ENCODE assay signal across 7 cellular contexts in the genomic region with DNA sequence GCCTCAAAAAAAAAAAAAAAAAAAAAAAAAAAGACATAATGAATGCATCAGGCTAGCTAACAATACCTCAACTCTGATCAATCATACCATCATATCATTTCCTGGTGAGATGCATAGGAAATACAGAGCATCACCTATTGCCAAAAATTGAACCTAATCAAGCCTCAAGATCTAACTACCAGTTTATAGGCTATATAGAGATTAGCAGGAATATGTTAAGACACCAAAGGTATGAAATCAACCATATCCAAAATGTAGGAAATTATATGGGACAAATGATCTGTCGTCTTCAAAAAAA. TPM values are rescaled to one million over a fixed set of nuclear protein-coding genes. Genes with fewer than 3 reads are reported as not detected.
DNase-seq lines count a peak whose midpoint lies in the region; ATAC-seq and TF ChIP-seq lines count a peak whose summit lies in the region.

No MANE protein-coding gene starts in this region.

- no peak for ATAC-seq in GM23338
- no peak for ATAC-seq in stimulated activated memory B cell treated with anti-CD40 and anti-IgM and Interleukin-4, amounts not matched to agents 10 μg/mL and 1 μg/mL and 100 μg/mL, for 72 hours

- H3K4me1 ChIP-seq in GM23338 (ENCODE audit: insufficient read depth) (peaks cover 8% of the 10 kb centered on the region), hepatocyte (ENCODE audit: insufficient read depth) (peaks cover 11% of the 10 kb centered on the region)

- H3K9me3 Mint-ChIP-seq in GM23338 = no peaks in the 10 kb centered on the region
- H3K9me3 Mint-ChIP-seq in stimulated activated memory B cell treated with anti-CD40 and anti-IgM and Interleukin-4, amounts not matched to agents 10 μg/mL and 1 μg/mL and 100 μg/mL, for 72 hours = no peaks in the 10 kb centered on the region

- H3K36me3 Mint-ChIP-seq in GM23338 (ENCODE audit: low read depth) = no peaks in the 10 kb centered on the region
- H3K36me3 Mint-ChIP-seq in stimulated activated memory B cell treated with anti-CD40 and anti-IgM and Interleukin-4, amounts not matched to agents 10 μg/mL and 1 μg/mL and 100 μg/mL, for 72 hours = peaks cover 5% of the 10 kb centered on the region

- H3K9me2 ChIP-seq in GM23338 (ENCODE audit: insufficient read depth) = no peaks in the 10 kb centered on the region
- no peaks in the 10 kb centered on the region for H3K9me2 ChIP-seq in SU-DHL-6 (replicated peaks; ENCODE audit: insufficient read depth, low read length)
- H3K9me2 ChIP-seq in hepatocyte (replicated peaks; ENCODE audit: insufficient read depth) = no peaks in the 10 kb centered on the region

- H4K20me1 ChIP-seq in GM23338 (replicated peaks; ENCODE audit: insufficient read depth) (no peaks in the 10 kb centered on the region), SU-DHL-6 (ENCODE audit: low read depth, low read length) (no peaks in the 10 kb centered on the region), hepatocyte (ENCODE audit: insufficient read depth, poor library complexity, severe bottlenecking) (no peaks in the 10 kb centered on the region)

- peaks cover 6% of the 10 kb centered on the region for H3K27me3 Mint-ChIP-seq in GM23338 (ENCODE audit: insufficient read depth, low read depth, poor library complexity)
- H3K27me3 Mint-ChIP-seq in stimulated activated memory B cell treated with anti-CD40 and anti-IgM and Interleukin-4, amounts not matched to agents 10 μg/mL and 1 μg/mL and 100 μg/mL, for 72 hours = no peaks in the 10 kb centered on the region

- 0 out of 2 replicates have a peak, but pooled peaks cover 3% of the 10 kb centered on the region for H3F3A ChIP-seq in GM23338 (replicated peaks; ENCODE audit: low read depth)
- H3F3A ChIP-seq in SU-DHL-6 (ENCODE audit: insufficient read depth) = peaks cover 2% of the 10 kb centered on the region; the same call in 1 of the 2 replicates

- H3K36me3 ChIP-seq in GM23338 (ENCODE audit: insufficient read depth) = no peaks in the 10 kb centered on the region
- H3K36me3 ChIP-seq in SU-DHL-6 (ENCODE audit: low read length) = no peaks in the 10 kb centered on the region
- H3K36me3 ChIP-seq in hepatocyte (replicated peaks; ENCODE audit: insufficient read depth, low read depth) = no peaks in the 10 kb centered on the region

- H3K4me3 ChIP-seq in GM23338 (peak overlapping the region; percentile 89), SU-DHL-6 (ENCODE audit: insufficient read depth, low read length, poor library complexity, severe bottlenecking) (peak overlapping the region; percentile 83), hepatocyte (peak overlapping the region; percentile 46)

- H3K4me1 Mint-ChIP-seq in GM23338 = peaks cover 12% of the 10 kb centered on the region
- H3K4me1 Mint-ChIP-seq in stimulated activated memory B cell treated with anti-CD40 and anti-IgM and Interleukin-4, amounts not matched to agents 10 μg/mL and 1 μg/mL and 100 μg/mL, for 72 hours = peaks cover 47% of the 10 kb centered on the region

- intact Hi-C loops in posterior vena cava (cut with DNase I) = no loop called here

- H2AFZ ChIP-seq in GM23338 (peak overlapping the region; percentile 91), SU-DHL-6 (ENCODE audit: low read depth, low read length, severe bottlenecking) (peak overlapping the region; percentile 99), hepatocyte (peak overlapping the region; percentile 89)

- H3K9me3 ChIP-seq in SU-DHL-6 (ENCODE audit: insufficient read depth, low read length) (no peaks in the 10 kb centered on the region), hepatocyte (ENCODE audit: low read depth) (no peaks in the 10 kb centered on the region)

- H3K9ac ChIP-seq in SU-DHL-6 (ENCODE audit: low read length) = peak overlapping the region; percentile 78

- H3K4me2 ChIP-seq in GM23338 (peak overlapping the region; percentile 98), SU-DHL-6 (ENCODE audit: low read depth, low read length, poor library complexity, severe bottlenecking) (peak overlapping the region; percentile 98), hepatocyte (peak overlapping the region; percentile 83)

- H3K27ac ChIP-seq in GM23338 (ENCODE audit: low read depth) = no peak overlapping the region
- H3K27ac ChIP-seq in SU-DHL-6 (ENCODE audit: low read depth, low read length) = peak overlapping the region; percentile 3; the same call in 1 of the 2 replicates
- H3K27ac ChIP-seq in hepatocyte = peak overlapping the region; percentile 68

- DNase-seq in GM23338 (ENCODE audit: low spot score) (no peak), hepatocyte (ENCODE audit: low spot score) (no peak), posterior vena cava (ENCODE audit: low spot score) (no peak), AML-193 (lab: John Stamatoyannopoulos, UW) (no peak)
- DNase-seq in stimulated activated naive CD4-positive, alpha-beta T cell treated with Interleukin-2 at 50 U/mL for 16 hours (lab: John Stamatoyannopoulos, UW) = no peak

- H3K4me3 Mint-ChIP-seq in GM23338 = peak overlapping the region; percentile 90
- peak overlapping the region; percentile 84 for H3K4me3 Mint-ChIP-seq in stimulated activated memory B cell treated with anti-CD40 and anti-IgM and Interleukin-4, amounts not matched to agents 10 μg/mL and 1 μg/mL and 100 μg/mL, for 72 hours

- no peak for TF ChIP-seq CTCF in GM23338 (conservative IDR thresholded peaks at IDR 0.05; ENCODE audit: low read depth in 2 of 2)
- no peak for TF ChIP-seq CTCF in SU-DHL-6 (IDR thresholded peaks at IDR 0.05; ENCODE audit: insufficient read depth, low read length, poor library complexity, severe bottlenecking)
- no peak for TF ChIP-seq CTCF in hepatocyte (IDR thresholded peaks at IDR 0.05; ENCODE audit: poor library complexity)

- peaks cover 21% of the 10 kb centered on the region for H3K79me2 ChIP-seq in GM23338 (replicated peaks; ENCODE audit: insufficient read depth)
- peaks cover 11% of the 10 kb centered on the region; the same call in 1 of the 2 replicates for H3K79me2 ChIP-seq in SU-DHL-6 (ENCODE audit: insufficient read depth, low read length)
- peaks cover 40% of the 10 kb centered on the region for H3K79me2 ChIP-seq in hepatocyte

- 69% methylated on average over 1 of the region's 1 CpG for WGBS in hepatocyte (ENCODE audit: low lambda C conversion rate, missing lambda C conversion rate)

- H3K27ac Mint-ChIP-seq in GM23338 = peak overlapping the region; percentile 94
- H3K27ac Mint-ChIP-seq in stimulated activated memory B cell treated with anti-CD40 and anti-IgM and Interleukin-4, amounts not matched to agents 10 μg/mL and 1 μg/mL and 100 μg/mL, for 72 hours = peak overlapping the region; percentile 74

- no peaks in the 10 kb centered on the region for H3K27me3 ChIP-seq in GM23338 (ENCODE audit: insufficient read depth)
- no peaks in the 10 kb centered on the region for H3K27me3 ChIP-seq in SU-DHL-6 (ENCODE audit: low read length)
- H3K27me3 ChIP-seq in hepatocyte = no peaks in the 10 kb centered on the region

RNA-seq across cellular contexts. Expression of a gene that starts 0.4 kb away (rescaled TPM):
- total RNA-seq in GM23338 (2014; rRNA removed; shearing (Covaris generic)) = 8.8 and 9.2 TPM in 2 replicates
- polyA plus RNA-seq in GM23338 (2016; fragmentation: Nextera tagmentation; extraction: Ambion mirVana) (15.2 and 19.1 TPM in 2 replicates), hepatocyte (7.8 and 10.4 TPM in 2 replicates)
- total RNA-seq in hepatocyte (8.0 and 11.7 TPM in 2 replicates), posterior vena cava (10 to 100 TPM; 10.1 to 14.3 TPM)

RNA-seq across cellular contexts. Expression of a gene that starts 28.4 kb away (rescaled TPM):
- total RNA-seq in GM23338 (2014; rRNA removed; shearing (Covaris generic)) = 93.1 and 102 TPM in 2 replicates
- polyA plus RNA-seq in GM23338 (2016; fragmentation: Nextera tagmentation; extraction: Ambion mirVana) = 148 and 150 TPM in 2 replicates
- 29.2 and 35.8 TPM in 2 replicates for total RNA-seq in hepatocyte
- 21.5 and 29.8 TPM in 2 replicates for polyA plus RNA-seq in hepatocyte
- total RNA-seq in posterior vena cava = 1 to 10 TPM; 6.2 to 7.9 TPM
